10 cellular contexts compared by ENCODE assay signal in genomic region chr20:3248993-3249347, GRCh38. TPM values are rescaled to one million over a fixed set of nuclear protein-coding genes. Genes with fewer than 3 reads are reported as not detected.
DNase-seq lines count a peak whose midpoint lies in the region; ATAC-seq, FAIRE-seq and TF ChIP-seq lines count a peak whose summit lies in the region.
"Had no signal": no experiment of that assay in that cellular context is flagged by ENCODE, and none has a peak within 500 bp of the region (broad histone marks: within the 10 kb centered on the region; RNA-seq: fewer than 3 reads in every experiment).

No MANE protein-coding gene starts in this region.

- no peaks in the 10 kb centered on the region for H3K27me3 ChIP-seq in breast epithelium
- H3K27me3 ChIP-seq in tibial artery = peaks cover 0 to 5% of the 10 kb centered on the region in 2 donors

- ATAC-seq in left colon (peak; percentile 6), HG02852 (IDR thresholded peaks at IDR 0.05; ENCODE audit: unreplicated experiment) (no peak)

- no TSS peak for BruUV-seq in MCF 10A (replicated peaks; lab: Mats Ljungman, UMichigan)

- H3K4me3 ChIP-seq in breast epithelium (peak overlapping the region in 2 of 3 donors; percentile 2 to 29), cardiac fibroblast (replicated peaks in 1 of 2; ENCODE audit: low read depth in 2 of 2, low read length in 2 of 2) (peak overlapping the region; percentile 21 to 30), tibial artery (peak overlapping the region; percentile 4 to 5), kidney (ENCODE audit: low read length in 2 of 2) (no peak overlapping the region)

- no peak for FAIRE-seq in kidney (lab: Jason Lieb, UNC)

- no peak overlapping the region for H3K4me3 Mint-ChIP-seq in MCF 10A (ENCODE audit: unreplicated experiment)
- H3K4me3 Mint-ChIP-seq: CD4-positive, alpha-beta T cell had no signal

- H3K9ac ChIP-seq in kidney (ENCODE audit: low read length in 2 of 2) = no peak overlapping the region

- H3K4me1 ChIP-seq in breast epithelium (no peaks in the 10 kb centered on the region), tibial artery (peaks cover 0 to 22% (median 17%) of the 10 kb centered on the region in 4 donors), kidney (ENCODE audit: control insufficient read depth in 1 of 2, insufficient read depth in 1 of 2, low read depth in 1 of 2, low read length in 2 of 2) (no peaks in the 10 kb centered on the region)

- TF ChIP-seq POLR2A in breast epithelium (IDR thresholded peaks at IDR 0.05) = no peak

- POLR2A ChIA-PET in MCF 10A (lab: Yijun Ruan, JAX) = interaction anchor here (0.7 to 1.3 kb wide), 3 partner anchors 15 to 66 kb away, joined by 3 read pairs; partner anchors contain the start of gene ITPA

- TF ChIP-seq CTCF in breast epithelium (IDR thresholded peaks at IDR 0.05) (no peak), MCF 10A (IDR thresholded peaks at IDR 0.05; ENCODE audit: unreplicated experiment) (no peak), cardiac fibroblast (IDR thresholded peaks at IDR 0.05; ENCODE audit: low read depth, low read length) (no peak), tibial artery (IDR thresholded peaks at IDR 0.05) (no peak), kidney (IDR thresholded peaks at IDR 0.05; ENCODE audit: borderline replicate concordance, extremely low read depth, insufficient read depth) (no peak)

- no peaks in the 10 kb centered on the region for H3K9me3 ChIP-seq in breast epithelium
- H3K9me3 ChIP-seq in tibial artery = no peaks in the 10 kb centered on the region
- no peaks in the 10 kb centered on the region for H3K9me3 ChIP-seq in kidney (ENCODE audit: control insufficient read depth in 1 of 2, low read length in 2 of 2)

- DNase-seq in breast epithelium (ENCODE audit: low spot score in 2 of 2) (no peak), MCF 10A (ENCODE audit: unreplicated experiment) (no peak), cardiac fibroblast (ENCODE audit: low read depth in 2 of 2) (no peak), left colon (no peak), tibial artery (no peak), middle frontal gyrus (ENCODE audit: extremely low spot score, low spot score) (no peak), kidney (no peak)
- DNase-seq: SIG-M5 had no signal

- CTCF ChIA-PET in MCF 10A (lab: Yijun Ruan, JAX) = interaction anchor here (0.7 to 1.8 kb wide), 3 partner anchors 15 to 128 kb away, joined by 3 to 6 read pairs (median 3); no protein-coding TSS in a partner anchor

- H3K27me3 Mint-ChIP-seq in MCF 10A (ENCODE audit: insufficient read depth, unreplicated experiment) = no peaks in the 10 kb centered on the region

- no peaks in the 10 kb centered on the region for H3K9me3 Mint-ChIP-seq in MCF 10A (ENCODE audit: unreplicated experiment)
- H3K9me3 Mint-ChIP-seq: CD4-positive, alpha-beta T cell had no signal

- H3K27ac ChIP-seq in breast epithelium (no peak overlapping the region), tibial artery (no peak overlapping the region), kidney (ENCODE audit: low read depth in 2 of 2, low read length in 2 of 2) (no peak overlapping the region)

- peaks cover 11% of the 10 kb centered on the region for H3K36me3 Mint-ChIP-seq in MCF 10A (ENCODE audit: insufficient read depth, unreplicated experiment)

- no peak overlapping the region for H3K27ac Mint-ChIP-seq in MCF 10A (ENCODE audit: low read depth, unreplicated experiment)
- H3K27ac Mint-ChIP-seq: CD4-positive, alpha-beta T cell had no signal

- H3K4me1 Mint-ChIP-seq in MCF 10A (ENCODE audit: insufficient read depth, unreplicated experiment) = no peaks in the 10 kb centered on the region

- H3K36me3 ChIP-seq in breast epithelium (no peaks in the 10 kb centered on the region), tibial artery (peaks cover 25 to 33% (median 30%) of the 10 kb centered on the region in 3 donors), kidney (ENCODE audit: control insufficient read depth in 1 of 2, insufficient read depth in 2 of 2, low read length in 2 of 2) (peaks cover 9 to 20% of the 10 kb centered on the region in 2 donors)

- intact Hi-C loops in breast epithelium (cut with DNase I; ENCODE audit: low total_unique reads) = no loop called here
- intact Hi-C loops in MCF 10A (cut with micrococcal nuclease) = no loop called here
- intact Hi-C loops in left colon (cut with DNase I, micrococcal nuclease) = no loop called here
- intact Hi-C loops in tibial artery (cut with DNase I; ENCODE audit: low total_unique reads) = no loop called here
- intact Hi-C loops in kidney (cut with DNase I) = no loop called here

RNA-seq across cellular contexts. Expression of gene SLC4A11, which starts 10.0 kb away (rescaled TPM):
- total RNA-seq in breast epithelium (1 to 10 TPM in 2 of 3 donors, under 1 TPM in 1; 0.48 to 4.9 (median 3.1) TPM), MCF 10A (2022) (4.1 and 5.7 TPM in 2 replicates), left colon (under 1 TPM; 0.56 to 0.89 TPM), kidney (7.6 TPM)
- 14.8 TPM for polyA plus RNA-seq in kidney (ENCODE audit: insufficient read depth, low read depth, low replicate concordance)

RNA-seq across cellular contexts. Expression of gene ITPA, which starts 39.7 kb away (rescaled TPM):
- total RNA-seq in breast epithelium (10 to 100 TPM; 35.2 to 43.6 (median 39.1) TPM), MCF 10A (2022) (69.4 and 97.1 TPM in 2 replicates), left colon (10 to 100 TPM; 44.8 to 46.3 TPM), kidney (59.7 TPM)
- polyA plus RNA-seq in kidney (ENCODE audit: insufficient read depth, low read depth, low replicate concordance) = 81.1 TPM

RNA-seq across cellular contexts. Expression of gene DDRGK1, which starts 44.5 kb away (rescaled TPM):
- 10 to 100 TPM; 87.1 to 91.8 (median 89.8) TPM for total RNA-seq in breast epithelium
- 116 and 136 TPM in 2 replicates for total RNA-seq in MCF 10A (2022)
- total RNA-seq in left colon = 10 to 100 TPM; 50.4 to 70.3 TPM
- 81.8 TPM for total RNA-seq in kidney
- 92.5 TPM for polyA plus RNA-seq in kidney (ENCODE audit: insufficient read depth, low read depth, low replicate concordance)

Comparison
In these comparisons a context has a peak if more than half of its experiments do, and no peak if none do; other contexts are left out.
1. H3K4me3 ChIP-seq: peak in breast epithelium (2 of 3), cardiac fibroblast (2 of 2) and tibial artery (2 of 2); none in kidney (0 of 2).